Comparison of ENCODE assay signal across 18 cellular contexts in the genomic region with DNA sequence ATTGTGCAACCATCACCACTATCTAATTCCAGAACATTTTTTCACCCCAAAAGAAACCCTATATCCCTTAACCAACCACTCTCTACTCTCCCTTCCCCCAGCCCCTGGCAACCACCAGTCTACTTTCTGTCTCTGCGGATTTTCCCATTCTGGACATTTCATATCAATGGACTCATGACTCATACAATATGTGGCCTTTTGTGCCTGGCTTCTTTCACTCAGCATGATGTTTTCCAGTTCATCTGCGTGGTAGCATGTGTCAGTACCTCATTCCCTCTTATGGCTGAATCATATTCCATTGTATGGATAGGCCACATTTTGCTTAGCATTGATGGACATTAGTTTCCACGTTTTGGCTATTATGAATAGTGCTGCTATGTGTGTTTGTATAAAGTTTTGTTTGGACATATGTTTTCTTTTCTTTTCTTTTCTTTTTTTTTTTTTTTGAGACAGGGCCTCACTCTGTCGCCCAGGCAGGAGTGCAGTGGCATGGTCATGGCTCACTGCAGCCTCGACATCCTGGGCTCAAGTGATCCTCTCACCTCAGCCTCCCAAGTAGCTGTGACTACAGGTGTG.
A peak's percentile ranks its signal among the peaks of the same experiment; 100 is the strongest.
DNase-seq lines count a peak whose midpoint lies in the region; ATAC-seq and TF ChIP-seq lines count a peak whose summit lies in the region.
"Had no signal": no experiment of that assay in that cellular context is flagged by ENCODE, and none has a peak within 500 bp of the region (broad histone marks: within the 10 kb centered on the region; RNA-seq: fewer than 3 reads in every experiment).

No MANE protein-coding gene starts in this region.

- no peak for ATAC-seq in body of pancreas
- ATAC-seq: activated CD4-positive, CD25-positive, alpha-beta regulatory T cell treated with anti-CD3 and anti-CD28 coated beads, Interleukin-2, amount 50 U/mL, for 24 hours; psoas muscle; stimulated activated effector memory CD8-positive, alpha-beta T cell treated with anti-CD3 and anti-CD28 coated beads, Interleukin-12 subunit alpha, Interleukin-12 subunit beta, amount 100 ng/mL, for 72 hours had no signal

- peaks cover 80% of the 10 kb centered on the region for H3K4me1 Mint-ChIP-seq in nephron

- H3K36me3 Mint-ChIP-seq in nephron (ENCODE audit: low read depth): no peaks in the 10 kb centered on the region
- H3K36me3 Mint-ChIP-seq: stimulated activated effector memory CD8-positive, alpha-beta T cell treated with anti-CD3 and anti-CD28 coated beads, Interleukin-12 subunit alpha, Interleukin-12 subunit beta, amount 100 ng/mL, for 72 hours had no signal

- no peak overlapping the region for H3K4me3 ChIP-seq in choroid plexus epithelial cell (ENCODE audit: low read depth, low read length)
- H3K4me3 ChIP-seq in body of pancreas: no peak overlapping the region
- no peak overlapping the region for H3K4me3 ChIP-seq in spleen
- H3K4me3 ChIP-seq: PC-9, psoas muscle had no signal

- H3K4me3 Mint-ChIP-seq in nephron: no peak overlapping the region
- H3K4me3 Mint-ChIP-seq: stimulated activated effector memory CD8-positive, alpha-beta T cell treated with anti-CD3 and anti-CD28 coated beads, Interleukin-12 subunit alpha, Interleukin-12 subunit beta, amount 100 ng/mL, for 72 hours had no signal

- H3K9me3 Mint-ChIP-seq in nephron: peaks cover 4% of the 10 kb centered on the region
- H3K9me3 Mint-ChIP-seq: stimulated activated effector memory CD8-positive, alpha-beta T cell treated with anti-CD3 and anti-CD28 coated beads, Interleukin-12 subunit alpha, Interleukin-12 subunit beta, amount 100 ng/mL, for 72 hours had no signal

- H3K27me3 Mint-ChIP-seq in nephron (ENCODE audit: low read depth): peaks cover under 1% of the 10 kb centered on the region

- DNase-seq in HCEC 1CT (peak; percentile 49), RKO (ENCODE audit: low spot score) (peak; percentile 12), choroid plexus epithelial cell (ENCODE audit: low read depth) (peak; percentile 95), NOMO-1 treated with dmso at 0.1 percent for 144 hours (lab: John Stamatoyannopoulos, UW; ENCODE audit: unreplicated experiment) (no peak), body of pancreas (no peak), spleen (no peak), ureter (ENCODE audit: low spot score) (no peak)
- DNase-seq: C1 segment of cervical spinal cord; kidney glomerular epithelial cell; NCI-H1048; NCI-H2227 treated with DMSO at 0.1 percent for 48 hours; PC-9; psoas muscle; stimulated activated CD4-positive, alpha-beta T cell treated with anti-CD3 and anti-CD28 coated beads, Interleukin-4, amount 100 ng/mL, for 24 hours; SW 1271 had no signal

- 71 to 85% methylated on average over 5 of the region's 5 CpGs for WGBS in body of pancreas, 2 donors
- WGBS in spleen, 5 donors: 82 to 96% (median 88%) methylated on average over 5 of the region's 5 CpGs

- H3K27ac ChIP-seq in body of pancreas: no peak overlapping the region
- H3K27ac ChIP-seq in spleen: no peak overlapping the region
- H3K27ac ChIP-seq: PC-9, psoas muscle had no signal

- no peaks in the 10 kb centered on the region for H3K36me3 ChIP-seq in body of pancreas (replicated peaks in 1 of 2; ENCODE audit: insufficient read depth in 1 of 2, low read depth in 2 of 2)
- no peaks in the 10 kb centered on the region for H3K36me3 ChIP-seq in spleen

- H3K4me1 ChIP-seq in body of pancreas (peaks cover 33% of the 10 kb centered on the region), spleen (no peaks in the 10 kb centered on the region)

- H3K9me3 ChIP-seq in body of pancreas: no peaks in the 10 kb centered on the region
- no peaks in the 10 kb centered on the region for H3K9me3 ChIP-seq in spleen
- H3K9me3 ChIP-seq: psoas muscle had no signal

- peak overlapping the region in 2 of 3 experiments; percentile 40 to 50 for H3K27ac Mint-ChIP-seq in nephron
- H3K27ac Mint-ChIP-seq: stimulated activated effector memory CD8-positive, alpha-beta T cell treated with anti-CD3 and anti-CD28 coated beads, Interleukin-12 subunit alpha, Interleukin-12 subunit beta, amount 100 ng/mL, for 72 hours had no signal

- intact Hi-C loops in body of pancreas (cut with DNase I) (no loop called here), spleen (cut with DNase I; ENCODE audit: low total_unique reads) (no loop called here)

- H3K27me3 ChIP-seq in body of pancreas (no peaks in the 10 kb centered on the region), spleen (replicated peaks in 1 of 7) (no peaks in the 10 kb centered on the region)

- no peak for TF ChIP-seq POLR2A in body of pancreas (IDR thresholded peaks at IDR 0.05)
- no peak for TF ChIP-seq POLR2A in spleen (IDR thresholded peaks at IDR 0.05)

- TF ChIP-seq CTCF in choroid plexus epithelial cell (conservative IDR thresholded peaks at IDR 0.05; ENCODE audit: low read depth, low read length): no peak
- TF ChIP-seq CTCF in nephron (IDR thresholded peaks at IDR 0.05; ENCODE audit: unreplicated experiment in 3 of 3): no peak
- TF ChIP-seq CTCF in body of pancreas (IDR thresholded peaks at IDR 0.05): no peak
- TF ChIP-seq CTCF in spleen (IDR thresholded peaks at IDR 0.05 in 8 of 11, conservative IDR thresholded peaks at IDR 0.05 in 3 of 11): no peak

Comparison
In these comparisons a context has a peak if more than half of its experiments do, and no peak if none do; other contexts are left out.
1. DNase-seq: peak in HCEC 1CT (single experiment), RKO (single experiment) and choroid plexus epithelial cell (single experiment); none in NOMO-1 treated with dmso at 0.1 percent for 144 hours (single experiment), body of pancreas (0 of 4), spleen (single experiment) and ureter (single experiment).